Comparison of ENCODE assay signal across 23 cellular contexts in the genomic region with DNA sequence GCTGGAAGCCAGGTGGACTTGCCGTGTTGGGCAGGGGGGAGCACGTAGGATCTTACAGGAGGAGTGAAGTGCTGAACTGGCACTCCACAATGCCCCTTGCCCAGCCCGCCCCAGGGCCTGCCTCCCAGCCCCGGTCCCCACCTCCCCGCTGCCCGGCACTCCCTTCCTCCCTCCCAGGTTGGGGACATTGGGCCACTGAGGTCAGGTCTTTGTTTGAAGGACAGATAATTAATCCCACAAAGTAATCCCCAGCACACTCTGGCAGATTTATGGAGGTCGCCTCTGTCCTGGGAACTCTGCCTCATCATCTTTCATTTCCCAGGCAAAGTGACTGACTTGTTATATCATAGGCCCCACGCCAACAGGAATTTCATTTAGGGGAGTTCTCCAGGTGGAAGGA.
"Had no signal": no experiment of that assay in that cellular context is flagged by ENCODE, and none has a peak within 500 bp of the region (broad histone marks: within the 10 kb centered on the region; RNA-seq: fewer than 3 reads in every experiment).

No MANE protein-coding gene starts in this region.

- H3K27ac Mint-ChIP-seq: activated CD8-positive, alpha-beta T cell treated with anti-CD3 and anti-CD28 coated beads, Interleukin-2, amount 10 ng/mL, durations not matched to agents 7 days and 5 days; activated naive CD4-positive, alpha-beta T cell treated with anti-CD3 and anti-CD28 coated beads, Interleukin-2, amount 50 U/mL, for 24 hours; naive thymus-derived CD4-positive, alpha-beta T cell; stimulated activated memory B cell treated with anti-CD40 and anti-IgM and Interleukin-4, amounts not matched to agents 10 μg/mL and 1 μg/mL and 100 μg/mL, for 72 hours; type B pancreatic cell had no signal

- ATAC-seq: activated CD8-positive, alpha-beta T cell treated with anti-CD3 and anti-CD28 coated beads, Interleukin-2, amount 10 ng/mL, durations not matched to agents 7 days and 5 days; body of pancreas; left colon; naive thymus-derived CD4-positive, alpha-beta T cell; stimulated activated memory B cell treated with anti-CD40 and anti-IgM and Interleukin-4, amounts not matched to agents 10 μg/mL and 1 μg/mL and 100 μg/mL, for 72 hours had no signal

- FAIRE-seq: islet of Langerhans had no signal

- H3K4me3 Mint-ChIP-seq: activated CD8-positive, alpha-beta T cell treated with anti-CD3 and anti-CD28 coated beads, Interleukin-2, amount 10 ng/mL, durations not matched to agents 7 days and 5 days; activated naive CD4-positive, alpha-beta T cell treated with anti-CD3 and anti-CD28 coated beads, Interleukin-2, amount 50 U/mL, for 24 hours; naive thymus-derived CD4-positive, alpha-beta T cell; stimulated activated memory B cell treated with anti-CD40 and anti-IgM and Interleukin-4, amounts not matched to agents 10 μg/mL and 1 μg/mL and 100 μg/mL, for 72 hours; type B pancreatic cell had no signal

- H3K4me2 ChIP-seq: SK-N-SH had no signal

- H3K4me1 Mint-ChIP-seq: activated naive CD4-positive, alpha-beta T cell treated with anti-CD3 and anti-CD28 coated beads, Interleukin-2, amount 50 U/mL, for 24 hours had no signal

- H3K27me3 Mint-ChIP-seq: activated naive CD4-positive, alpha-beta T cell treated with anti-CD3 and anti-CD28 coated beads, Interleukin-2, amount 50 U/mL, for 24 hours had no signal

- H3K9me3 ChIP-seq: body of pancreas, prostate gland, SK-N-SH, thoracic aorta had no signal

- DNase-seq: activated CD4-positive, alpha-beta T cell treated with anti-CD3 and anti-CD28 coated beads for 1 hour; activated CD4-positive, alpha-beta T cell treated with anti-CD3 and anti-CD28 coated beads, Interleukin-2, amount 50 U/mL, for 1 hour; activated CD8-positive, alpha-beta T cell treated with anti-CD3 and anti-CD28 coated beads, Interleukin-2, amount 10 ng/mL, durations not matched to agents 7 days and 5 days; activated gamma-delta T cell treated with Interleukin-2 at 50 U/mL for 16 hours; anterior cingulate cortex; body of pancreas; dermis blood vessel endothelial cell; effector memory CD4-positive, alpha-beta T cell; foreskin melanocyte; hippocampal formation; left colon; naive thymus-derived CD4-positive, alpha-beta T cell; SK-N-SH; stimulated activated CD4-positive, alpha-beta T cell treated with anti-CD3 and anti-CD28 coated beads, Interleukin-2, amount 100 ng/mL, for 24 hours had no signal

- H3K27me3 ChIP-seq: body of pancreas, cardiac muscle cell had no signal

- H3K36me3 ChIP-seq: cardiac muscle cell, prostate gland, thoracic aorta had no signal

- H3K9ac ChIP-seq: SK-N-SH had no signal

- H3K36me3 Mint-ChIP-seq: activated naive CD4-positive, alpha-beta T cell treated with anti-CD3 and anti-CD28 coated beads, Interleukin-2, amount 50 U/mL, for 24 hours; naive thymus-derived CD4-positive, alpha-beta T cell; stimulated activated memory B cell treated with anti-CD40 and anti-IgM and Interleukin-4, amounts not matched to agents 10 μg/mL and 1 μg/mL and 100 μg/mL, for 72 hours; type B pancreatic cell had no signal

- H3K27ac ChIP-seq: cardiac muscle cell, VCaP had no signal

- H3K9me3 Mint-ChIP-seq: activated naive CD4-positive, alpha-beta T cell treated with anti-CD3 and anti-CD28 coated beads, Interleukin-2, amount 50 U/mL, for 24 hours; naive thymus-derived CD4-positive, alpha-beta T cell; stimulated activated memory B cell treated with anti-CD40 and anti-IgM and Interleukin-4, amounts not matched to agents 10 μg/mL and 1 μg/mL and 100 μg/mL, for 72 hours; type B pancreatic cell had no signal

- H3K4me3 ChIP-seq: body of pancreas, cardiac muscle cell, lung, prostate gland, thoracic aorta had no signal
